In genomic region chr7:38349869-38350583, GRCh38 we compare ENCODE assay signal across 7 cellular contexts.
A peak's percentile ranks its signal among the peaks of the same experiment; 100 is the strongest.
DNase-seq lines count a peak whose midpoint lies in the region; ATAC-seq, FAIRE-seq and TF ChIP-seq lines count a peak whose summit lies in the region.
"Not testable (repeated sequence)": the region's sequence is repeated elsewhere in the genome, so short reads cannot be mapped to it uniquely, and the experiment has no call there.

No MANE protein-coding gene starts in this region.

- FAIRE-seq in GM12891 (lab: Jason Lieb, UNC): peak; percentile 86

- DNase-seq in GM12891 (ENCODE audit: insufficient read length, low spot score); effector memory CD8-positive, alpha-beta T cell; naive B cell: not testable (repeated sequence)
- peak; percentile 43 to 68 for DNase-seq in NOMO-1 (lab: John Stamatoyannopoulos, UW; ENCODE audit: unreplicated experiment in 2 of 2)
- peak; percentile 53 for DNase-seq in activated CD4-positive, alpha-beta memory T cell treated with anti-CD3 and anti-CD28 coated beads, Interleukin-2, amount 10 ng/mL, durations not matched to agents 7 days and 5 days

- H3K4me1 Mint-ChIP-seq in activated CD4-positive, alpha-beta memory T cell treated with anti-CD3 and anti-CD28 coated beads, Interleukin-2, amount 10 ng/mL, durations not matched to agents 7 days and 5 days: peaks cover 33% of the 10 kb centered on the region
- H3K4me1 Mint-ChIP-seq in effector memory CD8-positive, alpha-beta T cell (ENCODE audit: low read depth in 2 of 2): peaks cover 19 to 20% of the 10 kb centered on the region in 2 donors
- H3K4me1 Mint-ChIP-seq in naive B cell: peaks cover 26 to 53% (median 36%) of the 10 kb centered on the region in 3 donors

- TF ChIP-seq POLR2A in GM12891 (IDR thresholded peaks at IDR 0.05; ENCODE audit: low read depth, low read length): not testable (repeated sequence)

- peak overlapping the region; percentile 69 for H3K4me3 Mint-ChIP-seq in activated CD4-positive, alpha-beta memory T cell treated with anti-CD3 and anti-CD28 coated beads, Interleukin-2, amount 10 ng/mL, durations not matched to agents 7 days and 5 days
- peak overlapping the region; percentile 84 to 86 for H3K4me3 Mint-ChIP-seq in effector memory CD8-positive, alpha-beta T cell
- H3K4me3 Mint-ChIP-seq in naive B cell: peak overlapping the region in 7 of 8 donors; percentile 58 to 85 (median 72)

- POLR2A ChIA-PET in activated CD4-positive, alpha-beta memory T cell treated with anti-CD3 and anti-CD28 coated beads, Interleukin-2, amount 10 ng/mL, durations not matched to agents 7 days and 5 days (lab: Charles Lee): interaction anchor here (1.3 to 1.8 kb wide), 2 partner anchors 13 to 172 kb away, joined by 3 to 4 read pairs; partner anchors contain the start of gene STARD3NL

- not testable (repeated sequence) for H3K36me3 Mint-ChIP-seq in activated CD4-positive, alpha-beta memory T cell treated with anti-CD3 and anti-CD28 coated beads, Interleukin-2, amount 10 ng/mL, durations not matched to agents 7 days and 5 days (ENCODE audit: low read depth); naive B cell
- peaks cover 18% of the 10 kb centered on the region for H3K36me3 Mint-ChIP-seq in effector memory CD8-positive, alpha-beta T cell (ENCODE audit: insufficient read depth)

- not testable (repeated sequence) for H3K9me3 Mint-ChIP-seq in activated CD4-positive, alpha-beta memory T cell treated with anti-CD3 and anti-CD28 coated beads, Interleukin-2, amount 10 ng/mL, durations not matched to agents 7 days and 5 days; effector memory CD8-positive, alpha-beta T cell; naive B cell

- CTCF ChIA-PET in activated CD4-positive, alpha-beta memory T cell treated with anti-CD3 and anti-CD28 coated beads, Interleukin-2, amount 10 ng/mL, durations not matched to agents 7 days and 5 days (lab: Charles Lee): interaction anchor here (0.6 to 6.4 kb wide), 10 partner anchors 8 to 245 kb away, joined by 3 to 44 read pairs (median 4); no protein-coding TSS in a partner anchor

- ATAC-seq in GM21528 (IDR thresholded peaks at IDR 0.05; ENCODE audit: low FRiP score, unreplicated experiment) (peak; percentile 91), HG03175 (IDR thresholded peaks at IDR 0.05; ENCODE audit: unreplicated experiment) (peak; percentile 70), naive B cell (ENCODE audit: low read depth in 2 of 2) (peak; percentile 68 to 74)
- peak; percentile 62 for ATAC-seq in effector memory CD8-positive, alpha-beta T cell (replicated peaks)

- H3K27ac Mint-ChIP-seq in activated CD4-positive, alpha-beta memory T cell treated with anti-CD3 and anti-CD28 coated beads, Interleukin-2, amount 10 ng/mL, durations not matched to agents 7 days and 5 days: peak overlapping the region; percentile 84
- H3K27ac Mint-ChIP-seq in effector memory CD8-positive, alpha-beta T cell: peak overlapping the region; percentile 77 to 88
- peak overlapping the region; percentile 9 to 94 (median 84) for H3K27ac Mint-ChIP-seq in naive B cell

- not testable (repeated sequence) for H3K27me3 Mint-ChIP-seq in activated CD4-positive, alpha-beta memory T cell treated with anti-CD3 and anti-CD28 coated beads, Interleukin-2, amount 10 ng/mL, durations not matched to agents 7 days and 5 days; effector memory CD8-positive, alpha-beta T cell; naive B cell

TF ChIP-seq in GM12891, 5 proteins besides CTCF, POLR2A, EP300 and RAD21:
- TF ChIP-seq SPI1 (IDR thresholded peaks at IDR 0.05; ENCODE audit: low read depth, low read length): peak; percentile 48
